ENCODE assay signal across 9 cellular contexts in genomic region chr1:87039096-87039495, GRCh38.
"Had no signal": no experiment of that assay in that cellular context is flagged by ENCODE, and none has a peak within 500 bp of the region (broad histone marks: within the 10 kb centered on the region; RNA-seq: fewer than 3 reads in every experiment).

No MANE protein-coding gene starts in this region.

- H3K27me3 Mint-ChIP-seq: IgD-negative memory B cell had no signal

- ATAC-seq: HCT116 had no signal

- H3K9ac ChIP-seq: GM23248 had no signal

- H2AFZ ChIP-seq: GM23248 had no signal

- H3K4me3 Mint-ChIP-seq: HFFc6, IgD-negative memory B cell had no signal

- H3K27ac ChIP-seq: GM23248, HL-60 had no signal

- H3K9me3 ChIP-seq: HAP-1 had no signal

- H3K4me3 ChIP-seq: GM23248, HAP-1 had no signal

- DNase-seq: GM23248, GOT3, H7, HFFc6, KG1 had no signal

- H3K27ac Mint-ChIP-seq: HFFc6, IgD-negative memory B cell had no signal

- H3K36me3 ChIP-seq: HAP-1 had no signal

- H3K9me3 Mint-ChIP-seq: HFFc6 had no signal
